In genomic region chr1:180623579-180624347, GRCh38 we compare ENCODE assay signal across 11 cellular contexts. TPM values are rescaled to one million over a fixed set of nuclear protein-coding genes. Genes with fewer than 3 reads are reported as not detected.
A peak's percentile ranks its signal among the peaks of the same experiment; 100 is the strongest.
DNase-seq lines count a peak whose midpoint lies in the region; FAIRE-seq and TF ChIP-seq lines count a peak whose summit lies in the region.
"Had no signal": no experiment of that assay in that cellular context is flagged by ENCODE, and none has a peak within 500 bp of the region (broad histone marks: within the 10 kb centered on the region; RNA-seq: fewer than 3 reads in every experiment).

No MANE protein-coding gene starts in this region.

- no peaks in the 10 kb centered on the region for H3K36me3 ChIP-seq in liver (ENCODE audit: control insufficient read depth in 4 of 4, insufficient read depth in 3 of 4, low read depth in 1 of 4, low read length in 3 of 4)
- H3K36me3 ChIP-seq: spleen had no signal

- WGBS in liver = 73% methylated on average over 3 of the region's 3 CpGs

- in situ Hi-C loops in G401 (cut with HindIII; ENCODE audit: low sequenced_read_pairs) = no loop called here

- no peak overlapping the region for H3K9ac ChIP-seq in liver (ENCODE audit: low read depth in 1 of 2, low read length in 2 of 2)

- peak; percentile 59 to 68 for TF ChIP-seq RAD21 in liver (IDR thresholded peaks at IDR 0.05)

- H3K27ac ChIP-seq in C4-2B (no peak overlapping the region), liver (ENCODE audit: low read depth in 1 of 2, low read length in 2 of 2) (no peak overlapping the region)
- H3K27ac ChIP-seq: spleen had no signal

- no peak for FAIRE-seq in HTR-8/SVneo (lab: Jason Lieb, UNC)

- H3K4me3 ChIP-seq in cardiac fibroblast (replicated peaks in 1 of 2; ENCODE audit: low read depth in 2 of 2, low read length in 2 of 2) (no peak overlapping the region), liver (ENCODE audit: low read depth in 1 of 3, low read length in 3 of 3) (no peak overlapping the region)
- H3K4me3 ChIP-seq: spleen had no signal

- no peaks in the 10 kb centered on the region for H3K27me3 ChIP-seq in liver (ENCODE audit: control insufficient read depth in 4 of 4, insufficient read depth in 4 of 4, low read length in 3 of 4)
- H3K27me3 ChIP-seq: spleen had no signal

- TF ChIP-seq CTCF in C4-2B (conservative IDR thresholded peaks at IDR 0.05) (peak; percentile 36), cardiac fibroblast (IDR thresholded peaks at IDR 0.05; ENCODE audit: low read depth, low read length) (peak; percentile 56), liver (IDR thresholded peaks at IDR 0.05; ENCODE audit: low read depth, low read length, missing input control) (peak; percentile 13)

- H3K9me3 ChIP-seq in liver (ENCODE audit: control insufficient read depth in 4 of 4, low read length in 3 of 4) = no peaks in the 10 kb centered on the region
- H3K9me3 ChIP-seq: spleen had no signal

- DNase-seq in HTR-8/SVneo (ENCODE audit: insufficient read length, low spot score) (peak; percentile 22), cardiac fibroblast (ENCODE audit: low read depth in 2 of 2) (peak; percentile 59 to 61), NCI-H1694 (lab: John Stamatoyannopoulos, UW) (no peak), SKM-1 (lab: John Stamatoyannopoulos, UW; ENCODE audit: unreplicated experiment) (no peak), A172 (ENCODE audit: low spot score) (no peak), G401 (ENCODE audit: low spot score) (no peak)
- DNase-seq: activated CD4-positive, CD25-positive, alpha-beta regulatory T cell treated with anti-CD3 and anti-CD28 coated beads, Interleukin-2, amount 50 U/mL, for 72 hours; activated naive CD4-positive, alpha-beta T cell treated with Interleukin-2 at 50 U/mL for 16 hours; spleen had no signal

- H3K4me1 ChIP-seq in liver (ENCODE audit: control insufficient read depth in 4 of 4, insufficient read depth in 4 of 4, low read length in 3 of 4) = no peaks in the 10 kb centered on the region
- H3K4me1 ChIP-seq: spleen had no signal

TF ChIP-seq in liver, 16 proteins besides CTCF, POLR2A, EP300 and RAD21:
- TF ChIP-seq JUND (IDR thresholded peaks at IDR 0.05) = no peak
- TF ChIP-seq, protein P1, sequence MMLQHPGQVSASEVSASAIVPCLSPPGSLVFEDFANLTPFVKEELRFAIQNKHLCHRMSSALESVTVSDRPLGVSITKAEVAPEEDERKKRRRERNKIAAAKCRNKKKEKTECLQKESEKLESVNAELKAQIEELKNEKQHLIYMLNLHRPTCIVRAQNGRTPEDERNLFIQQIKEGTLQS (IDR thresholded peaks at IDR 0.05) = no peak
- no peak for TF ChIP-seq FOXA2 (IDR thresholded peaks at IDR 0.05)
- no peak for TF ChIP-seq ZBTB33 (IDR thresholded peaks at IDR 0.05)
- no peak for TF ChIP-seq EGR1 (IDR thresholded peaks at IDR 0.05; ENCODE audit: low read depth in 2 of 2)
- no peak for TF ChIP-seq HNF4A (conservative IDR thresholded peaks at IDR 0.05)
- TF ChIP-seq, protein P2, sequence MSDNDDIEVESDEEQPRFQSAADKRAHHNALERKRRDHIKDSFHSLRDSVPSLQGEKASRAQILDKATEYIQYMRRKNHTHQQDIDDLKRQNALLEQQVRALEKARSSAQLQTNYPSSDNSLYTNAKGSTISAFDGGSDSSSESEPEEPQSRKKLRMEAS (IDR thresholded peaks at IDR 0.05) = no peak
- no peak for TF ChIP-seq HNF4G (IDR thresholded peaks at IDR 0.05)
- no peak for TF ChIP-seq YY1 (IDR thresholded peaks at IDR 0.05)
- no peak for TF ChIP-seq GABPA (IDR thresholded peaks at IDR 0.05 in 1 of 2, conservative IDR thresholded peaks at IDR 0.05 in 1 of 2)
- TF ChIP-seq RXRA (IDR thresholded peaks at IDR 0.05) = no peak
- no peak for TF ChIP-seq NR2F2 (IDR thresholded peaks at IDR 0.05)
- TF ChIP-seq TAF1 (conservative IDR thresholded peaks at IDR 0.05) = no peak
- no peak for TF ChIP-seq REST (IDR thresholded peaks at IDR 0.05)
- TF ChIP-seq FOXA1 (IDR thresholded peaks at IDR 0.05) = no peak
- TF ChIP-seq SP1 (IDR thresholded peaks at IDR 0.05) = no peak

RNA-seq across cellular contexts. Expression of gene XPR1, which starts 8.1 kb away (rescaled TPM):
- total RNA-seq in liver = 10 to 100 TPM in 1 of 2 donors, 1 to 10 TPM in 1; 8.0 to 14.3 TPM
- polyA plus RNA-seq in liver = 1 to 10 TPM; 1.8 to 3.7 TPM
- total RNA-seq in A172 (2014; rRNA removed; shearing (Covaris generic)) = 31.5 and 33.6 TPM in 2 replicates
- 29.6 and 62.3 TPM in 2 replicates for total RNA-seq in G401 (2014; rRNA removed; shearing (Covaris generic))

Comparison
In these comparisons a context has a peak if more than half of its experiments do, and no peak if none do; other contexts are left out.
1. DNase-seq: peak in HTR-8/SVneo (single experiment) and cardiac fibroblast (2 of 2); none in NCI-H1694 (single experiment), SKM-1 (single experiment), A172 (single experiment) and G401 (single experiment).
2. Peak in every context shown above with its lines, with median percentiles within 50 percentile points of each other: CTCF ChIP-seq.